Comparison of ENCODE assay signal across 9 cellular contexts in genomic region chr1:50077273-50077672, GRCh38. TPM values are rescaled to one million over a fixed set of nuclear protein-coding genes. Genes with fewer than 3 reads are reported as not detected.
"Had no signal": no experiment of that assay in that cellular context is flagged by ENCODE, and none has a peak within 500 bp of the region (broad histone marks: within the 10 kb centered on the region; RNA-seq: fewer than 3 reads in every experiment).

No MANE protein-coding gene starts in this region.

- DNase-seq: GDM1, GF-D8 had no signal

- H3K4me3 ChIP-seq: GM12878 had no signal

- FAIRE-seq: G401.6, GM12878, GM12891, GM12892, GM18507, GM19239 had no signal

- ATAC-seq: GM12878 had no signal

RNA-seq across cellular contexts. Expression of gene ELAVL4, which starts 31.4 kb away (rescaled TPM):
- total RNA-seq: G401, GM12878 had no signal

RNA-seq across cellular contexts. Expression of gene AGBL4, which starts 53.5 kb away (rescaled TPM):
- total RNA-seq: G401, GM12878 had no signal
